In the genomic region with DNA sequence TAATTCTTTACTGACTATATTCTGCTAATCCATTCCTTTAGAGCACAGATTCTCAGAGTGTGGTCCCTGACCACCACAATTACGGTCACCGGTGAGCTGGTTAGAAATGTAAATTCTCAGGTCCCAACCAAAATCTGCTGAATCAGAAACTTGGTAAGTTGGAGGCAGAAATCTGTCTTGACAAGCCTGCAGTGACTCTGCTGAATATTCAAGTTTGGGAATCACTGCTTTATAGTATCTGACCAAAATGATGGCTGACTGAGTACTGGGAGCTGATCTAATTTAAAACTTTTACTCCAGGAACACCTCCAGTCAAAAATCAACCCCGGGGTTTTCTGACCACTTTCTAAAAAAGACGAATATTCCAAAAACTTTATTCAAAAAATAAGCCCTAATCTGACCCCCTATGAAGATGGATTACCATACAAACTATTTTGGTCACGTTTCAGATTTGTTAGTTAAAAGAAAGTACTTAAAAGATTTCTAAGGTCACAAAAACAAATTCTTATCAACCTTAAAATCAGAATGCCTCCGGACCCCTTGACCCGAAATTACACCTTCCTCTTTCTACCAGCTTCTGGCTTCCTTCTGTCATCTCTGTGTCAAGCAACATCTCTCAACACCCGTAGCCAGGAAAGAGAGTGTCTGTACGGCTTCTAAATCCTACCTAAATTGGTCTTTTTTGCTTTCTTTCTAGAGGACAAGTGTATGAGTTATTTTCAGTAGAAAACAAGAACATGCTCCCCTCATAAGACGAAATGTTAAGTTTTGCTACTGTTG, we compare ENCODE assay signal across 1 cellular context.
TF ChIP-seq lines count a peak whose summit lies in the region.

No MANE protein-coding gene starts in this region.

TF ChIP-seq in K562, 482 proteins besides CTCF, POLR2A, EP300 and RAD21:
- TF ChIP-seq, protein P1, sequence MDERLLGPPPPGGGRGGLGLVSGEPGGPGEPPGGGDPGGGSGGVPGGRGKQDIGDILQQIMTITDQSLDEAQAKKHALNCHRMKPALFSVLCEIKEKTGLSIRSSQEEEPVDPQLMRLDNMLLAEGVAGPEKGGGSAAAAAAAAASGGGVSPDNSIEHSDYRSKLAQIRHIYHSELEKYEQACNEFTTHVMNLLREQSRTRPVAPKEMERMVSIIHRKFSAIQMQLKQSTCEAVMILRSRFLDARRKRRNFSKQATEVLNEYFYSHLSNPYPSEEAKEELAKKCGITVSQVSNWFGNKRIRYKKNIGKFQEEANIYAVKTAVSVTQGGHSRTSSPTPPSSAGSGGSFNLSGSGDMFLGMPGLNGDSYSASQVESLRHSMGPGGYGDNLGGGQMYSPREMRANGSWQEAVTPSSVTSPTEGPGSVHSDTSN (CRISPR knock-in tag; IDR thresholded peaks at IDR 0.05; ENCODE audit: low read depth) = no peak
- TF ChIP-seq, protein P1 (tag; conservative IDR thresholded peaks at IDR 0.05; ENCODE audit: low read depth) = peak; percentile 60; the same call in 1 of the 2 replicates
- TF ChIP-seq MAFG (tag; conservative IDR thresholded peaks at IDR 0.05) (peak; percentile 73), NONO (IDR thresholded peaks at IDR 0.05; ENCODE audit: low read depth in 2 of 2, low read length in 1 of 2) (no peak), SPI1 (IDR thresholded peaks at IDR 0.05; ENCODE audit: borderline replicate concordance, low read depth, low read length) (peak; percentile 2; the same call in 1 of the 2 replicates), NFE2 (IDR thresholded peaks at IDR 0.05; ENCODE audit: low read depth) (peak; percentile 53), ZNF551 (CRISPR knock-in tag; IDR thresholded peaks at IDR 0.05) (no peak), ESRRA (IDR thresholded peaks at IDR 0.05; ENCODE audit: borderline replicate concordance, low read depth) (no peak), ARID1B (IDR thresholded peaks at IDR 0.05) (0 out of 2 replicates have a peak, but pooled peaks have one; percentile 13), C11orf30 (IDR thresholded peaks at IDR 0.05; ENCODE audit: low read depth) (peak; percentile 78), ZNF316 (IDR thresholded peaks at IDR 0.05) (peak; percentile 90), MEIS2 (IDR thresholded peaks at IDR 0.05; ENCODE audit: partially characterized antibody) (peak; percentile 95), KDM1A (IDR thresholded peaks at IDR 0.05) (peak; percentile 57 to 62; a peak in 3 of 4 replicates), ZBED1 (IDR thresholded peaks at IDR 0.05) (no peak), NR3C1 (CRISPR knock-in tag; IDR thresholded peaks at IDR 0.05) (no peak), MAFF (IDR thresholded peaks at IDR 0.05; ENCODE audit: low read length) (peak; percentile 11; the same call in 1 of the 2 replicates)
- TF ChIP-seq, protein P2, sequence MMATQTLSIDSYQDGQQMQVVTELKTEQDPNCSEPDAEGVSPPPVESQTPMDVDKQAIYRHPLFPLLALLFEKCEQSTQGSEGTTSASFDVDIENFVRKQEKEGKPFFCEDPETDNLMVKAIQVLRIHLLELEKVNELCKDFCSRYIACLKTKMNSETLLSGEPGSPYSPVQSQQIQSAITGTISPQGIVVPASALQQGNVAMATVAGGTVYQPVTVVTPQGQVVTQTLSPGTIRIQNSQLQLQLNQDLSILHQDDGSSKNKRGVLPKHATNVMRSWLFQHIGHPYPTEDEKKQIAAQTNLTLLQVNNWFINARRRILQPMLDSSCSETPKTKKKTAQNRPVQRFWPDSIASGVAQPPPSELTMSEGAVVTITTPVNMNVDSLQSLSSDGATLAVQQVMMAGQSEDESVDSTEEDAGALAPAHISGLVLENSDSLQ (IDR thresholded peaks at IDR 0.05) = peak; percentile 39; the same call in 1 of the 2 replicates
